ENCODE assay signal across 1 cellular context in genomic region chr3:105274958-105275357, GRCh38.
TF ChIP-seq lines count a peak whose summit lies in the region.

No MANE protein-coding gene starts in this region.

TF ChIP-seq in SK-N-SH treated with all-trans-retinoic acid at 6 μM for 48 hours, 23 proteins besides CTCF, POLR2A, EP300 and RAD21 (continued from another document):
- TF ChIP-seq POU6F1 (CRISPR knock-in tag; IDR thresholded peaks at IDR 0.05; ENCODE audit: borderline replicate concordance, low read depth) (no peak), ZNF565 (CRISPR knock-in tag; conservative IDR thresholded peaks at IDR 0.05; ENCODE audit: low read depth) (no peak), GLIS3 (CRISPR knock-in tag; IDR thresholded peaks at IDR 0.05) (no peak), ESRRG (CRISPR knock-in tag; IDR thresholded peaks at IDR 0.05) (no peak)
TF ChIP-seq in SK-N-SH treated with all-trans-retinoic acid at 6 μM for 48 hours: peak in this region for 0.
